8 cellular contexts compared by ENCODE assay signal in genomic region chr18:80159713-80160636, GRCh38. TPM values are rescaled to one million over a fixed set of nuclear protein-coding genes. Genes with fewer than 3 reads are reported as not detected.
DNase-seq lines count a peak whose midpoint lies in the region; ATAC-seq, FAIRE-seq and TF ChIP-seq lines count a peak whose summit lies in the region.

No MANE protein-coding gene starts in this region.

- peaks cover 0 to 10% (median 0%) of the 10 kb centered on the region in 3 donors for H3K9me3 ChIP-seq in gastroesophageal sphincter

- WGBS in gastroesophageal sphincter (ENCODE audit: low coverage in 1 of 2), 2 donors: 44 to 60% methylated on average over 1 to 14 of the region's 109 CpGs

- TF ChIP-seq POLR2A in GM12891 (IDR thresholded peaks at IDR 0.05; ENCODE audit: low read depth, low read length) (no peak), gastroesophageal sphincter (IDR thresholded peaks at IDR 0.05) (no peak)

- FAIRE-seq in GM12891 (lab: Jason Lieb, UNC): peak; percentile 35

- H3K36me3 ChIP-seq in gastroesophageal sphincter: no peaks in the 10 kb centered on the region

- CTCF ChIA-PET in activated CD8-positive, alpha-beta memory T cell treated with anti-CD3 and anti-CD28 coated beads, Interleukin-2, amount 10 ng/mL, durations not matched to agents 7 days and 5 days (lab: Charles Lee): interaction anchor here (1.0 to 6.7 kb wide), 16 partner anchors 9 to 94 kb away, joined by 3 to 68 read pairs (median 5); no protein-coding TSS in a partner anchor

- ATAC-seq in activated CD8-positive, alpha-beta memory T cell treated with anti-CD3 and anti-CD28 coated beads, Interleukin-2, amount 10 ng/mL, durations not matched to agents 7 days and 5 days: peak; percentile 91
- peak; percentile 44 for ATAC-seq in gastroesophageal sphincter
- ATAC-seq in GM18498 (IDR thresholded peaks at IDR 0.05; ENCODE audit: unreplicated experiment): no peak

- peaks cover 11% of the 10 kb centered on the region for H3K27me3 Mint-ChIP-seq in activated CD8-positive, alpha-beta memory T cell treated with anti-CD3 and anti-CD28 coated beads, Interleukin-2, amount 10 ng/mL, durations not matched to agents 7 days and 5 days

- TF ChIP-seq EP300 in gastroesophageal sphincter (IDR thresholded peaks at IDR 0.05): no peak

- H3K4me1 Mint-ChIP-seq in activated CD8-positive, alpha-beta memory T cell treated with anti-CD3 and anti-CD28 coated beads, Interleukin-2, amount 10 ng/mL, durations not matched to agents 7 days and 5 days: peaks cover 2% of the 10 kb centered on the region

- H3K27ac ChIP-seq in gastroesophageal sphincter: no peak overlapping the region

- H3K4me1 ChIP-seq in gastroesophageal sphincter: peaks cover 0 to 5% (median 0%) of the 10 kb centered on the region in 3 donors

- no peaks in the 10 kb centered on the region for H3K36me3 Mint-ChIP-seq in activated CD8-positive, alpha-beta memory T cell treated with anti-CD3 and anti-CD28 coated beads, Interleukin-2, amount 10 ng/mL, durations not matched to agents 7 days and 5 days

- H3K4me3 ChIP-seq in gastroesophageal sphincter: peak overlapping the region in 1 of 2 donors; percentile 40

- peak; percentile 61 for DNase-seq in GM12891 (ENCODE audit: insufficient read length, low spot score)
- peak; percentile 50 for DNase-seq in activated CD8-positive, alpha-beta memory T cell treated with anti-CD3 and anti-CD28 coated beads, Interleukin-2, amount 10 ng/mL, durations not matched to agents 7 days and 5 days
- peak; percentile 2 to 26 for DNase-seq in stimulated activated CD4-positive, alpha-beta T cell treated with anti-CD3 and anti-CD28 coated beads, Interleukin-1b, Interleukin-23, amount 100 ng/mL, for 4 hours (ENCODE audit: low read depth in 2 of 2)
- DNase-seq in AG08395 (ENCODE audit: low spot score): no peak
- no peak for DNase-seq in MV-4-11 (lab: John Stamatoyannopoulos, UW)
- DNase-seq in foreskin melanocyte: no peak

- H3K27me3 ChIP-seq in gastroesophageal sphincter: peaks cover 9% of the 10 kb centered on the region

- peaks cover 4% of the 10 kb centered on the region for H3K9me3 Mint-ChIP-seq in activated CD8-positive, alpha-beta memory T cell treated with anti-CD3 and anti-CD28 coated beads, Interleukin-2, amount 10 ng/mL, durations not matched to agents 7 days and 5 days (ENCODE audit: low read depth)

- no peak overlapping the region for H3K4me3 Mint-ChIP-seq in activated CD8-positive, alpha-beta memory T cell treated with anti-CD3 and anti-CD28 coated beads, Interleukin-2, amount 10 ng/mL, durations not matched to agents 7 days and 5 days

- no peak overlapping the region for H3K27ac Mint-ChIP-seq in activated CD8-positive, alpha-beta memory T cell treated with anti-CD3 and anti-CD28 coated beads, Interleukin-2, amount 10 ng/mL, durations not matched to agents 7 days and 5 days

- peak in 3 of 4 experiments; percentile 67 to 69 (median 67) for TF ChIP-seq CTCF in gastroesophageal sphincter (IDR thresholded peaks at IDR 0.05)

TF ChIP-seq in GM12891, 5 proteins besides CTCF, POLR2A, EP300 and RAD21:
- TF ChIP-seq PAX5 (IDR thresholded peaks at IDR 0.05; ENCODE audit: insufficient read depth, low read length, severe bottlenecking) (peak; percentile 85), SPI1 (IDR thresholded peaks at IDR 0.05; ENCODE audit: low read depth, low read length) (no peak)
TF ChIP-seq in GM12891: peak in this region for 1.

RNA-seq across cellular contexts. Expression of gene ADNP2, which starts 50.9 kb away (rescaled TPM):
- polyA plus RNA-seq in GM12891 (2012; ENCODE audit: low read depth, missing spikeins): 9.4 TPM
- total RNA-seq in activated CD8-positive, alpha-beta memory T cell treated with anti-CD3 and anti-CD28 coated beads, Interleukin-2, amount 10 ng/mL, durations not matched to agents 7 days and 5 days: 10 to 100 TPM; 23.2 to 27.1 TPM
- total RNA-seq in gastroesophageal sphincter: 10 to 100 TPM; 15.0 to 22.3 (median 17.7) TPM

Comparison
In these comparisons a context has a peak if more than half of its experiments do, and no peak if none do; other contexts are left out.
1. DNase-seq: peak in GM12891 (single experiment), activated CD8-positive, alpha-beta memory T cell treated with anti-CD3 and anti-CD28 coated beads, Interleukin-2, amount 10 ng/mL, durations not matched to agents 7 days and 5 days (single experiment) and stimulated activated CD4-positive, alpha-beta T cell treated with anti-CD3 and anti-CD28 coated beads, Interleukin-1b, Interleukin-23, amount 100 ng/mL, for 4 hours (2 of 2); none in AG08395 (single experiment), MV-4-11 (single experiment) and foreskin melanocyte (single experiment).